In genomic region chr21:27233514-27233913, GRCh38 we compare ENCODE assay signal across 35 cellular contexts.
"Had no signal": no experiment of that assay in that cellular context is flagged by ENCODE, and none has a peak within 500 bp of the region (broad histone marks: within the 10 kb centered on the region; RNA-seq: fewer than 3 reads in every experiment).

No MANE protein-coding gene starts in this region.

- H3K9me3 Mint-ChIP-seq: activated B cell treated with CpG ODN at 0.5 μM for 24 hours; activated CD4-positive, alpha-beta memory T cell treated with anti-CD3 and anti-CD28 coated beads for 36 hours; activated CD4-positive, alpha-beta T cell treated with anti-CD3 and anti-CD28 coated beads, Interleukin-2, amount 10 ng/mL, durations not matched to agents 24 days and 14 days; activated naive CD4-positive, alpha-beta T cell treated with anti-CD3 and anti-CD28 coated beads for 36 hours; activated naive CD4-positive, alpha-beta T cell treated with anti-CD3 and anti-CD28 coated beads, Interleukin-2, amount 50 U/mL, for 72 hours; activated naive CD8-positive, alpha-beta T cell treated with anti-CD3 and anti-CD28 coated beads for 36 hours; activated T-cell treated with anti-CD3 and anti-CD28 coated beads, Interleukin-2, amount 50 U/mL, for 4 hours; activated T-cell treated with anti-CD3 and anti-CD28 coated beads, Interleukin-2, amount 50 U/mL, for 72 hours; activated T-helper 1 cell treated with anti-CD3 and anti-CD28 coated beads, Interleukin-12 subunit alpha, Interleukin-12 subunit beta, Interleukin-2, Interleukin-4 antibody, amounts not matched to agents 30 ng/mL and 10 ng/mL and 1 ng/mL, durations not matched to agents 14 hours and 24 hours and 36 hours; activated T-helper 17 cell treated with anti-CD3 and anti-CD28 coated beads, Interleukin-2, amount 50 U/mL, for 72 hours; T-helper 2 cell treated with Interferon-gamma antibody and Interleukin-4, amounts not matched to agents 5 μg/mL and 100 μg/mL, for 36 hours had no signal

- ATAC-seq: activated CD8-positive, alpha-beta T cell treated with anti-CD3 and anti-CD28 coated beads for 36 hours; activated naive CD4-positive, alpha-beta T cell treated with anti-CD3 and anti-CD28 coated beads, Interleukin-2, amount 50 U/mL, for 72 hours; activated T-cell treated with anti-CD3 and anti-CD28 coated beads, Interleukin-2, amount 50 U/mL, for 4 hours; activated T-cell treated with anti-CD3 and anti-CD28 coated beads, Interleukin-2, amount 50 U/mL, for 72 hours; activated T-helper 17 cell treated with anti-CD3 and anti-CD28 coated beads, Interleukin-2, amount 50 U/mL, for 72 hours; body of pancreas had no signal

- H3K36me3 ChIP-seq: adrenal gland, brain microvascular endothelial cell, breast epithelium had no signal

- FAIRE-seq: astrocyte, TTC549 had no signal

- H3K4me3 Mint-ChIP-seq: activated B cell treated with CpG ODN at 0.5 μM for 24 hours; activated CD4-positive, alpha-beta memory T cell treated with anti-CD3 and anti-CD28 coated beads for 36 hours; activated CD4-positive, alpha-beta T cell treated with anti-CD3 and anti-CD28 coated beads, Interleukin-2, amount 10 ng/mL, durations not matched to agents 24 days and 14 days; activated CD8-positive, alpha-beta T cell treated with anti-CD3 and anti-CD28 coated beads for 36 hours; activated naive CD4-positive, alpha-beta T cell treated with anti-CD3 and anti-CD28 coated beads for 36 hours; activated naive CD8-positive, alpha-beta T cell treated with anti-CD3 and anti-CD28 coated beads for 36 hours; activated T-cell treated with anti-CD3 and anti-CD28 coated beads, Interleukin-2, amount 50 U/mL, for 4 hours; activated T-cell treated with anti-CD3 and anti-CD28 coated beads, Interleukin-2, amount 50 U/mL, for 72 hours; activated T-helper 1 cell treated with anti-CD3 and anti-CD28 coated beads, Interleukin-12 subunit alpha, Interleukin-12 subunit beta, Interleukin-2, Interleukin-4 antibody, amounts not matched to agents 30 ng/mL and 10 ng/mL and 1 ng/mL, durations not matched to agents 14 hours and 24 hours and 36 hours; activated T-helper 17 cell treated with anti-CD3 and anti-CD28 coated beads, Interleukin-2, amount 50 U/mL, for 72 hours; T-helper 2 cell treated with Interferon-gamma antibody and Interleukin-4, amounts not matched to agents 5 μg/mL and 100 μg/mL, for 36 hours had no signal

- H3K27ac ChIP-seq: adrenal gland, body of pancreas, brain microvascular endothelial cell, breast epithelium, VCaP had no signal

- H3K9me3 ChIP-seq: adrenal gland, body of pancreas, breast epithelium had no signal

- H3K4me3 ChIP-seq: adrenal gland, body of pancreas, breast epithelium had no signal

- H3K27ac Mint-ChIP-seq: activated B cell treated with CpG ODN at 0.5 μM for 24 hours; activated CD4-positive, alpha-beta memory T cell treated with anti-CD3 and anti-CD28 coated beads for 36 hours; activated CD4-positive, alpha-beta T cell treated with anti-CD3 and anti-CD28 coated beads, Interleukin-2, amount 10 ng/mL, durations not matched to agents 24 days and 14 days; activated CD8-positive, alpha-beta T cell treated with anti-CD3 and anti-CD28 coated beads for 36 hours; activated naive CD4-positive, alpha-beta T cell treated with anti-CD3 and anti-CD28 coated beads for 36 hours; activated naive CD4-positive, alpha-beta T cell treated with anti-CD3 and anti-CD28 coated beads, Interleukin-2, amount 50 U/mL, for 72 hours; activated naive CD8-positive, alpha-beta T cell treated with anti-CD3 and anti-CD28 coated beads for 36 hours; activated T-cell treated with anti-CD3 and anti-CD28 coated beads, Interleukin-2, amount 50 U/mL, for 72 hours; activated T-helper 1 cell treated with anti-CD3 and anti-CD28 coated beads, Interleukin-12 subunit alpha, Interleukin-12 subunit beta, Interleukin-2, Interleukin-4 antibody, amounts not matched to agents 30 ng/mL and 10 ng/mL and 1 ng/mL, durations not matched to agents 14 hours and 24 hours and 36 hours; activated T-helper 17 cell treated with anti-CD3 and anti-CD28 coated beads, Interleukin-2, amount 50 U/mL, for 72 hours; T-helper 2 cell treated with Interferon-gamma antibody and Interleukin-4, amounts not matched to agents 5 μg/mL and 100 μg/mL, for 36 hours had no signal

- H3K4me1 Mint-ChIP-seq: activated B cell treated with CpG ODN at 0.5 μM for 24 hours; activated CD4-positive, alpha-beta T cell treated with anti-CD3 and anti-CD28 coated beads, Interleukin-2, amount 10 ng/mL, durations not matched to agents 24 days and 14 days; activated naive CD8-positive, alpha-beta T cell treated with anti-CD3 and anti-CD28 coated beads for 36 hours; activated T-helper 17 cell treated with anti-CD3 and anti-CD28 coated beads, Interleukin-2, amount 50 U/mL, for 72 hours had no signal

- H3K27me3 ChIP-seq: adrenal gland, body of pancreas, brain microvascular endothelial cell, breast epithelium had no signal

- H3K27me3 Mint-ChIP-seq: activated B cell treated with CpG ODN at 0.5 μM for 24 hours; activated CD4-positive, alpha-beta memory T cell treated with anti-CD3 and anti-CD28 coated beads for 36 hours; activated CD4-positive, alpha-beta T cell treated with anti-CD3 and anti-CD28 coated beads, Interleukin-2, amount 10 ng/mL, durations not matched to agents 24 days and 14 days; activated CD8-positive, alpha-beta T cell treated with anti-CD3 and anti-CD28 coated beads for 36 hours; activated naive CD8-positive, alpha-beta T cell treated with anti-CD3 and anti-CD28 coated beads for 36 hours; activated T-helper 17 cell treated with anti-CD3 and anti-CD28 coated beads, Interleukin-2, amount 50 U/mL, for 72 hours had no signal

- H3K4me1 ChIP-seq: adrenal gland, body of pancreas, breast epithelium had no signal

- DNase-seq: activated B cell treated with CpG ODN at 0.5 μM for 24 hours; activated CD4-positive, alpha-beta memory T cell treated with anti-CD3 and anti-CD28 coated beads for 36 hours; activated CD4-positive, alpha-beta T cell treated with anti-CD3 and anti-CD28 coated beads for 4 hours; activated CD4-positive, alpha-beta T cell treated with anti-CD3 and anti-CD28 coated beads, Interleukin-2, amount 10 ng/mL, durations not matched to agents 24 days and 14 days; activated CD4-positive, alpha-beta T cell treated with anti-CD3 and anti-CD28 coated beads, Interleukin-2, amount 50 U/mL, for 1 hour; activated CD4-positive, alpha-beta T cell treated with anti-CD3 and anti-CD28 coated beads, Interleukin-2, amount 50 U/mL, for 4 hours; activated CD4-positive, CD25-positive, alpha-beta regulatory T cell treated with anti-CD3 and anti-CD28 coated beads, Interleukin-2, amount 50 U/mL, for 72 hours; activated CD8-positive, alpha-beta memory T cell treated with anti-CD3 and anti-CD28 coated beads, Interleukin-2, amount 50 U/mL, for 4 hours; activated CD8-positive, alpha-beta T cell treated with anti-CD3 and anti-CD28 coated beads for 36 hours; activated effector memory CD4-positive, alpha-beta T cell treated with anti-CD3 and anti-CD28 coated beads, Interleukin-2, amount 50 U/mL, for 16 hours; activated gamma-delta T cell treated with Interleukin-2 at 50 U/mL for 16 hours; activated naive CD4-positive, alpha-beta T cell; activated naive CD4-positive, alpha-beta T cell treated with anti-CD3 and anti-CD28 coated beads for 36 hours; activated naive CD4-positive, alpha-beta T cell treated with anti-CD3 and anti-CD28 coated beads, Interleukin-2, amount 50 U/mL, for 16 hours; activated naive CD8-positive, alpha-beta T cell treated with anti-CD3 and anti-CD28 coated beads for 36 hours; activated T-cell treated with anti-CD3 and anti-CD28 coated beads for 4 hours; activated T-cell treated with anti-CD3 and anti-CD28 coated beads, Interleukin-2, amount 50 U/mL, for 1 hour; activated T-cell treated with anti-CD3 and anti-CD28 coated beads, Interleukin-2, amount 50 U/mL, for 4 hours; activated T-cell treated with anti-CD3 and anti-CD28 coated beads, Interleukin-2, amount 50 U/mL, for 72 hours; adrenal gland; amniotic stem cell; aorta; body of pancreas; brain microvascular endothelial cell; central memory CD4-positive, alpha-beta T cell; T-helper 2 cell; T-helper 9 cell had no signal

- H3K36me3 Mint-ChIP-seq: activated CD4-positive, alpha-beta memory T cell treated with anti-CD3 and anti-CD28 coated beads for 36 hours; activated naive CD4-positive, alpha-beta T cell treated with anti-CD3 and anti-CD28 coated beads, Interleukin-2, amount 50 U/mL, for 72 hours; activated naive CD8-positive, alpha-beta T cell treated with anti-CD3 and anti-CD28 coated beads for 36 hours had no signal
